In the genomic region with DNA sequence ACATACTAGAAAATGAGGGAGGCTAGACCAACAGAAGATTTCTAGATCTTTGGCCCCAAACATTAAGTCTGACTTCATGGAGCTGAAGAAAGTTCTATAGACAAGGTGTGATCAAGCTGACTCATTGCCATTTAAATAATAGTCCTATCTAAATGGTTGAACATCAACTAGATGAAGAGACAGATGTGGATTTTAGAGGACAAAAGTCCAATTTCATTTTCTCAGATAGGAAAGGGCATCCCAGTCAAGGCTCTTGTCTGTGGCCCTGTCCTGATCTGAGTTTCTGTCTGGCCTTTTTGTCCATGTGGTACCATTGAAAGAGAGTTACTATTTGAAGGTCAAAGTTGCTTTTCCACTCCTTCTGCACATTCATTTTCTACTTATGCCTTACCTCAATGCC, we compare ENCODE assay signal across 11 cellular contexts.
"Had no signal": no experiment of that assay in that cellular context is flagged by ENCODE, and none has a peak within 500 bp of the region (broad histone marks: within the 10 kb centered on the region; RNA-seq: fewer than 3 reads in every experiment).

No MANE protein-coding gene starts in this region.

- ATAC-seq: natural killer cell, T-helper 17 cell, WTC11 had no signal

- DNase-seq: activated CD4-positive, alpha-beta T cell treated with anti-CD3 and anti-CD28 coated beads, Interleukin-2, amount 10 ng/mL, durations not matched to agents 24 days and 14 days; activated naive CD4-positive, alpha-beta T cell treated with anti-CD3 and anti-CD28 coated beads for 36 hours; caudate nucleus; effector CD4-positive, alpha-beta T cell; hippocampal formation; natural killer cell; occipital lobe; T-helper 17 cell had no signal

- H3K27ac ChIP-seq: coronary artery had no signal

- H3K4me3 ChIP-seq: coronary artery, lung had no signal
